Comparison of ENCODE assay signal across 9 cellular contexts in genomic region chr6:160733045-160733646, GRCh38. TPM values are rescaled to one million over a fixed set of nuclear protein-coding genes. Genes with fewer than 3 reads are reported as not detected.
A peak's percentile ranks its signal among the peaks of the same experiment; 100 is the strongest.
DNase-seq lines count a peak whose midpoint lies in the region; ATAC-seq and TF ChIP-seq lines count a peak whose summit lies in the region.
"Had no signal": no experiment of that assay in that cellular context is flagged by ENCODE, and none has a peak within 500 bp of the region (broad histone marks: within the 10 kb centered on the region; RNA-seq: fewer than 3 reads in every experiment).

No MANE protein-coding gene starts in this region.

- no peaks in the 10 kb centered on the region for H3K4me1 Mint-ChIP-seq in activated naive CD8-positive, alpha-beta T cell treated with anti-CD3 and anti-CD28 coated beads, Interleukin-2, amount 50 U/mL, for 24 hours
- H3K4me1 Mint-ChIP-seq: activated naive CD4-positive, alpha-beta T cell treated with anti-CD3 and anti-CD28 coated beads, Interleukin-2, amount 50 U/mL, for 24 hours had no signal

- H3K4me1 ChIP-seq in smooth muscle cell (ENCODE audit: low read depth): no peaks in the 10 kb centered on the region

- H3K27ac Mint-ChIP-seq in activated naive CD8-positive, alpha-beta T cell treated with anti-CD3 and anti-CD28 coated beads, Interleukin-2, amount 50 U/mL, for 24 hours: no peak overlapping the region
- H3K27ac Mint-ChIP-seq: activated naive CD4-positive, alpha-beta T cell treated with anti-CD3 and anti-CD28 coated beads, Interleukin-2, amount 50 U/mL, for 24 hours had no signal

- no peaks in the 10 kb centered on the region for H3K36me3 Mint-ChIP-seq in activated naive CD8-positive, alpha-beta T cell treated with anti-CD3 and anti-CD28 coated beads, Interleukin-2, amount 50 U/mL, for 24 hours (ENCODE audit: low read depth)
- H3K36me3 Mint-ChIP-seq: activated naive CD4-positive, alpha-beta T cell treated with anti-CD3 and anti-CD28 coated beads, Interleukin-2, amount 50 U/mL, for 24 hours had no signal

- H3K27me3 ChIP-seq in smooth muscle cell (ENCODE audit: low read depth): peaks cover 4% of the 10 kb centered on the region

- H4K20me1 ChIP-seq in smooth muscle cell (ENCODE audit: low read depth): no peaks in the 10 kb centered on the region

- no peaks in the 10 kb centered on the region for H3K36me3 ChIP-seq in smooth muscle cell (ENCODE audit: low read depth)

- H3K27me3 Mint-ChIP-seq in activated naive CD8-positive, alpha-beta T cell treated with anti-CD3 and anti-CD28 coated beads, Interleukin-2, amount 50 U/mL, for 24 hours: peaks cover 3% of the 10 kb centered on the region

- H2AFZ ChIP-seq in smooth muscle cell (ENCODE audit: low read depth): no peak overlapping the region

- no peak overlapping the region for H3K4me3 Mint-ChIP-seq in activated naive CD8-positive, alpha-beta T cell treated with anti-CD3 and anti-CD28 coated beads, Interleukin-2, amount 50 U/mL, for 24 hours
- H3K4me3 Mint-ChIP-seq: activated naive CD4-positive, alpha-beta T cell treated with anti-CD3 and anti-CD28 coated beads, Interleukin-2, amount 50 U/mL, for 24 hours had no signal

- no peaks in the 10 kb centered on the region for H3K79me2 ChIP-seq in smooth muscle cell (ENCODE audit: low read depth)

- no peak overlapping the region for H3K4me3 ChIP-seq in smooth muscle cell

- DNase-seq in DMS53 treated with DMSO at 0.1 percent for 48 hours (lab: John Stamatoyannopoulos, UW; ENCODE audit: unreplicated experiment) (peak; percentile 6), NCI-H2171 (lab: John Stamatoyannopoulos, UW) (peak; percentile 30), hepatic stellate cell (ENCODE audit: low spot score) (peak; percentile 11), smooth muscle cell (lab: John Stamatoyannopoulos, UW; ENCODE audit: unreplicated experiment) (no peak), GDM1 (lab: John Stamatoyannopoulos, UW) (no peak)
- DNase-seq in activated naive CD8-positive, alpha-beta T cell treated with anti-CD3 and anti-CD28 coated beads, Interleukin-2, amount 50 U/mL, for 24 hours: peak; percentile 13

- no peaks in the 10 kb centered on the region for H3K9me3 Mint-ChIP-seq in activated naive CD8-positive, alpha-beta T cell treated with anti-CD3 and anti-CD28 coated beads, Interleukin-2, amount 50 U/mL, for 24 hours
- H3K9me3 Mint-ChIP-seq: activated naive CD4-positive, alpha-beta T cell treated with anti-CD3 and anti-CD28 coated beads, Interleukin-2, amount 50 U/mL, for 24 hours had no signal

- no peak overlapping the region for H3K9ac ChIP-seq in smooth muscle cell (ENCODE audit: low read depth)

- no peak overlapping the region for H3K27ac ChIP-seq in smooth muscle cell (ENCODE audit: low read depth)

- H3K9me3 ChIP-seq in smooth muscle cell (replicated peaks; ENCODE audit: low read depth): no peaks in the 10 kb centered on the region

- ATAC-seq in GM18909 (IDR thresholded peaks at IDR 0.05; ENCODE audit: poor library complexity, unreplicated experiment) (peak; percentile 89), HG03045 (IDR thresholded peaks at IDR 0.05; ENCODE audit: unreplicated experiment) (peak; percentile 79)
- ATAC-seq in activated naive CD8-positive, alpha-beta T cell treated with anti-CD3 and anti-CD28 coated beads, Interleukin-2, amount 50 U/mL, for 24 hours: peak; percentile 43

- TF ChIP-seq CTCF in smooth muscle cell (IDR thresholded peaks at IDR 0.05; ENCODE audit: borderline replicate concordance, insufficient read depth, poor library complexity, severe bottlenecking): peak; percentile 77

- no peak overlapping the region for H3K4me2 ChIP-seq in smooth muscle cell

- no peaks in the 10 kb centered on the region for H3F3A ChIP-seq in smooth muscle cell (ENCODE audit: low read depth)

- WGBS in smooth muscle cell (ENCODE audit: low lambda C conversion rate): 39% methylated on average over 8 of the region's 8 CpGs

RNA-seq across cellular contexts. Expression of gene PLG, which starts 31.1 kb away (rescaled TPM):
- not detected in 2 replicates for total RNA-seq in smooth muscle cell
- polyA plus RNA-seq in smooth muscle cell: 1.5 TPM in 2 replicates

Comparison
In these comparisons a context has a peak if more than half of its experiments do, and no peak if none do; other contexts are left out.
1. DNase-seq: peak in DMS53 treated with DMSO at 0.1 percent for 48 hours (single experiment), NCI-H2171 (single experiment), activated naive CD8-positive, alpha-beta T cell treated with anti-CD3 and anti-CD28 coated beads, Interleukin-2, amount 50 U/mL, for 24 hours (single experiment) and hepatic stellate cell (single experiment); none in smooth muscle cell (single experiment) and GDM1 (single experiment).
2. Peak in every context shown above with its lines, with median percentiles within 50 percentile points of each other: ATAC-seq.